9 cellular contexts compared by ENCODE assay signal in the genomic region with DNA sequence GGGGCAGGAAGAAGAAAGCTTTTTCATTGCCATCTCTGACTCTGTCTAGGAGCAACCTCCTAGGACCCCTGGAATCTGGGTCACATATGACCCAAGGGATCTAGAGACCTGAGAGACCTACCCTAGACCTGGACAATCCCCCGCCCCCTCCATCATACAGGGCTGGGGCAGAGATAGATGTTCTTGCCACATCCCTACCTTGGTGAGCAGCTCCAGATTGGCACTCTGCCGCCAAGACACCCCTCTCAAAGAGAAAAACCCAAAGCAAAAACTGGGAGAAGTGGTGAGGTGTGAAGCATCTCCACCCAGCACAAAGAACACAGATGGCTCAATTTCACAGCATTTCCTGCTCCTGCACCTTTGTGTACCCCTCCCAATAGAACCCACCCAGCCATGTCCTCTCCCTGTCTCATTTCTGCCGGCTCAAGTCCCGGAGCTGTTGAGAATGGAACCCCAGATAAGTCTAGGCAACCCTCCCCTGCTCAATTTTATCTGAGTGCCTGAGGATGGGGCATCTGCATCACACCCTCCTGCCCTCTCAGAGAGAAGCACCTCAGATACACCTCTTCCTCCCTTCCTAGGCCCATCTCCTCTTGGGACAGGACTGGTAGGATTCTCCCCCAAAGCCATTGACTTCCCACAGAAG. TPM values are rescaled to one million over a fixed set of nuclear protein-coding genes. Genes with fewer than 3 reads are reported as not detected.
A peak's percentile ranks its signal among the peaks of the same experiment; 100 is the strongest.
DNase-seq lines count a peak whose midpoint lies in the region; ATAC-seq and TF ChIP-seq lines count a peak whose summit lies in the region.
"Had no signal": no experiment of that assay in that cellular context is flagged by ENCODE, and none has a peak within 500 bp of the region (broad histone marks: within the 10 kb centered on the region; RNA-seq: fewer than 3 reads in every experiment).

No MANE protein-coding gene starts in this region.

- ATAC-seq in RWPE2 (ENCODE audit: low read depth) = no peak
- no peak for ATAC-seq in GM19328 (IDR thresholded peaks at IDR 0.05; ENCODE audit: unreplicated experiment)
- ATAC-seq in GM18505 (IDR thresholded peaks at IDR 0.05; ENCODE audit: unreplicated experiment) = no peak

- H3K4me1 ChIP-seq in RWPE2 (ENCODE audit: insufficient read depth, poor library complexity, severe bottlenecking) (peaks cover 14% of the 10 kb centered on the region), esophagus squamous epithelium (peaks cover 32 to 83% (median 45%) of the 10 kb centered on the region in 3 donors), sigmoid colon (peaks cover 0 to 21% (median 16%) of the 10 kb centered on the region in 4 donors), BE2C (no peaks in the 10 kb centered on the region; the same call in 1 of the 2 replicates)

- no peak for TF ChIP-seq POLR2A in esophagus squamous epithelium (IDR thresholded peaks at IDR 0.05)
- no peak for TF ChIP-seq POLR2A in sigmoid colon (IDR thresholded peaks at IDR 0.05)
- TF ChIP-seq POLR2A in GM18505 (IDR thresholded peaks at IDR 0.05; ENCODE audit: borderline replicate concordance, extremely low read depth, insufficient read depth, insufficient read length) = no peak

- intact Hi-C loops in esophagus squamous epithelium (cut with DNase I) (no loop called here), sigmoid colon (cut with DNase I) (no loop called here)

- WGBS in esophagus squamous epithelium, 2 donors = 26 to 72% methylated on average over 2 to 3 of the region's 4 CpGs
- 69 to 77% methylated on average over 4 of the region's 4 CpGs for WGBS in sigmoid colon, 2 donors

- H3K4me3 ChIP-seq in GM12875 (ENCODE audit: low read depth, low read length) (peak overlapping the region; percentile 62), RWPE2 (ENCODE audit: severe bottlenecking) (peak overlapping the region; percentile 44), esophagus squamous epithelium (peak overlapping the region in 3 of 4 donors; percentile 43 to 79 (median 61)), sigmoid colon (peak overlapping the region in 3 of 4 donors; percentile 54 to 63 (median 58)), BE2C (ENCODE audit: low read depth, low read length) (no peak overlapping the region)

- H3K27ac ChIP-seq in RWPE2 (ENCODE audit: poor library complexity, severe bottlenecking) (no peak overlapping the region), esophagus squamous epithelium (peak overlapping the region in 3 of 4 donors; percentile 6 to 78 (median 70)), sigmoid colon (no peak overlapping the region)

- no peaks in the 10 kb centered on the region for H3K9me3 ChIP-seq in RWPE2 (ENCODE audit: severe bottlenecking)
- H3K9me3 ChIP-seq in esophagus squamous epithelium = no peaks in the 10 kb centered on the region
- H3K9me3 ChIP-seq in sigmoid colon = no peaks in the 10 kb centered on the region
- no peaks in the 10 kb centered on the region for H3K9me3 ChIP-seq in BE2C

- DNase-seq in RWPE2 (ENCODE audit: low spot score) (no peak), esophagus squamous epithelium (lab: John Stamatoyannopoulos, UW) (no peak), sigmoid colon (no peak), NCI-H128 (lab: John Stamatoyannopoulos, UW; ENCODE audit: unreplicated experiment) (no peak), BE2C (no peak)
- DNase-seq: Kasumi-1 had no signal

- TF ChIP-seq CTCF in GM12875 (IDR thresholded peaks at IDR 0.05; ENCODE audit: borderline replicate concordance, insufficient read depth, low read depth, low read length) (no peak), RWPE2 (IDR thresholded peaks at IDR 0.05; ENCODE audit: poor library complexity, severe bottlenecking) (no peak), esophagus squamous epithelium (IDR thresholded peaks at IDR 0.05) (no peak), sigmoid colon (IDR thresholded peaks at IDR 0.05) (no peak), BE2C (IDR thresholded peaks at IDR 0.05; ENCODE audit: low read depth, low read length) (no peak)

- H3K36me3 ChIP-seq in RWPE2 (ENCODE audit: low read depth) (no peaks in the 10 kb centered on the region), esophagus squamous epithelium (no peaks in the 10 kb centered on the region), sigmoid colon (no peaks in the 10 kb centered on the region), BE2C (no peaks in the 10 kb centered on the region)

- H3K27me3 ChIP-seq in RWPE2 (ENCODE audit: insufficient read depth, poor library complexity, severe bottlenecking) = no peaks in the 10 kb centered on the region
- peaks cover 0 to 26% (median 0%) of the 10 kb centered on the region in 4 donors for H3K27me3 ChIP-seq in esophagus squamous epithelium
- H3K27me3 ChIP-seq in sigmoid colon = peaks cover 0 to 25% (median 0%) of the 10 kb centered on the region in 3 donors
- peaks cover 90% of the 10 kb centered on the region for H3K27me3 ChIP-seq in BE2C

- TF ChIP-seq EP300 in sigmoid colon (IDR thresholded peaks at IDR 0.05) = no peak

RNA-seq across cellular contexts. Expression of a gene that starts 1.2 kb away (rescaled TPM):
- total RNA-seq in esophagus squamous epithelium (1 to 10 TPM in 2 of 4 donors, under 1 TPM in 2; 0.53 to 2.1 (median 1.0) TPM), sigmoid colon (under 1 TPM; 0.28 to 0.82 (median 0.76) TPM)
- polyA plus RNA-seq in sigmoid colon = 10 to 100 TPM in 1 of 3 donors, 1 to 10 TPM in 1, under 1 TPM in 1; 0.60 to 18.4 (median 2.1) TPM
- 0.14 TPM for polyA plus RNA-seq in BE2C (2012; ENCODE audit: insufficient read depth, insufficient read length, low read depth)

Comparison
In these comparisons a context has a peak if more than half of its experiments do, and no peak if none do; other contexts are left out.
1. H3K27ac ChIP-seq: peak in esophagus squamous epithelium (3 of 4); none in RWPE2 (single experiment) and sigmoid colon (0 of 4).